ENCODE assay signal across 8 cellular contexts in the genomic region with DNA sequence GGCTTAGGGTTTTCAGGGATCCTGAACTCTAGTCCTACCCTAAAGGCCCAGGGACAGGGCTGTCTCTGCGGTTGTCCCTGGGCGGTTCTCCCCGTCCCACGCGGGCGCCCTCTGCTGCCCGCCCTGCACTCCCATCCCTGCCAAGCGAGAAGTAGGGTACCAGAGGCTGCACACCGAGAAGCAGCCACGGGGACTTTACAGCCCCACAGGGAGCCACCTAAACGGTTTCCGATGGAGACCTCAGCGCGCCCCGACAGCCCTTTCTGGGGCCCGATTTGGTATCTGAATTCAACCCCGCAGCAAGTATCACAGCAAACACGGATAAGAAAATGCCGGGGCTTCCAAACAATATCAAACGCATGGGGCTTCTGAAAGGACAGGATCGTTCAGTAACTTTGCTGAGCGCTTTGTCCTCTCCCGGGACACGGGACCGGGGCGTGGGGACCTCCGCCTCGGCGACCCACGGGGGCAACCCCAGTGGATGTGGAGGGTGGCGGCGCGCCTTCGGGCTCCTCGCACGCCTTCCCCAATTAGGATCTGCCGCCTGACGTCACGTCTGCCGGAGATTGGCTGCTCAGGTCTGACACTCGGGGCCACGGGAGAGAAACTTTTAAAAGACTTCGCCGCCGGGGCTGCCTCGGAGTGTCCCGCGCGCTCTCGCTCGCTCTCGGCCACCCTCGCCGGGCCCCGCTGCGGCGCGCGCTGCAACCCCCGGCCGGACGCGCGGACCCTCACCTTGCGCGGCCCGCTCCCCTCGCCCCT. TPM values are rescaled to one million over a fixed set of nuclear protein-coding genes. Genes with fewer than 3 reads are reported as not detected.
DNase-seq lines count a peak whose midpoint lies in the region; ATAC-seq and TF ChIP-seq lines count a peak whose summit lies in the region.

A gene with protein sequence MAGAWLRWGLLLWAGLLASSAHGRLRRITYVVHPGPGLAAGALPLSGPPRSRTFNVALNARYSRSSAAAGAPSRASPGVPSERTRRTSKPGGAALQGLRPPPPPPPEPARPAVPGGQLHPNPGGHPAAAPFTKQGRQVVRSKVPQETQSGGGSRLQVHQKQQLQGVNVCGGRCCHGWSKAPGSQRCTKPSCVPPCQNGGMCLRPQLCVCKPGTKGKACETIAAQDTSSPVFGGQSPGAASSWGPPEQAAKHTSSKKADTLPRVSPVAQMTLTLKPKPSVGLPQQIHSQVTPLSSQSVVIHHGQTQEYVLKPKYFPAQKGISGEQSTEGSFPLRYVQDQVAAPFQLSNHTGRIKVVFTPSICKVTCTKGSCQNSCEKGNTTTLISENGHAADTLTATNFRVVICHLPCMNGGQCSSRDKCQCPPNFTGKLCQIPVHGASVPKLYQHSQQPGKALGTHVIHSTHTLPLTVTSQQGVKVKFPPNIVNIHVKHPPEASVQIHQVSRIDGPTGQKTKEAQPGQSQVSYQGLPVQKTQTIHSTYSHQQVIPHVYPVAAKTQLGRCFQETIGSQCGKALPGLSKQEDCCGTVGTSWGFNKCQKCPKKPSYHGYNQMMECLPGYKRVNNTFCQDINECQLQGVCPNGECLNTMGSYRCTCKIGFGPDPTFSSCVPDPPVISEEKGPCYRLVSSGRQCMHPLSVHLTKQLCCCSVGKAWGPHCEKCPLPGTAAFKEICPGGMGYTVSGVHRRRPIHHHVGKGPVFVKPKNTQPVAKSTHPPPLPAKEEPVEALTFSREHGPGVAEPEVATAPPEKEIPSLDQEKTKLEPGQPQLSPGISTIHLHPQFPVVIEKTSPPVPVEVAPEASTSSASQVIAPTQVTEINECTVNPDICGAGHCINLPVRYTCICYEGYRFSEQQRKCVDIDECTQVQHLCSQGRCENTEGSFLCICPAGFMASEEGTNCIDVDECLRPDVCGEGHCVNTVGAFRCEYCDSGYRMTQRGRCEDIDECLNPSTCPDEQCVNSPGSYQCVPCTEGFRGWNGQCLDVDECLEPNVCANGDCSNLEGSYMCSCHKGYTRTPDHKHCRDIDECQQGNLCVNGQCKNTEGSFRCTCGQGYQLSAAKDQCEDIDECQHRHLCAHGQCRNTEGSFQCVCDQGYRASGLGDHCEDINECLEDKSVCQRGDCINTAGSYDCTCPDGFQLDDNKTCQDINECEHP (N-terminal part only) (plus strand): TSS at position 640 of the 762 bp plus-strand sequence. CDS start 372 bp downstream, outside the sequence.

- peak within 1 kb of the TSS; percentile 79 for H3K4me3 Mint-ChIP-seq in GM23338
- H3K4me3 Mint-ChIP-seq in brain: peak within 1 kb of the TSS; percentile 85 to 90 (median 88)

- H2AFZ ChIP-seq in GM23338: peak within 1 kb of the TSS; percentile 98

- H3K4me1 Mint-ChIP-seq in GM23338 (peaks cover 19% of the 10 kb centered on the region), brain (peaks cover 38% of the 10 kb centered on the region)

- H3K4me3 ChIP-seq in GM08714 (ENCODE audit: low read length): peak within 1 kb of the TSS; percentile 42
- peak within 1 kb of the TSS; percentile 86 for H3K4me3 ChIP-seq in GM23338
- peak within 1 kb of the TSS; percentile 73 for H3K4me3 ChIP-seq in iPS-18a (ENCODE audit: low read length)
- H3K4me3 ChIP-seq in gastrocnemius medialis: peak within 1 kb of the TSS; percentile 71 to 83 (median 74)

- intact Hi-C loops in gastrocnemius medialis (cut with DNase I; ENCODE audit: low total_unique reads): loop anchor here (1.0 to 5.0 kb wide), 4 partner anchors 76 to 191 kb away; no protein-coding TSS in a partner anchor

- TF ChIP-seq POLR2A in gastrocnemius medialis (IDR thresholded peaks at IDR 0.05): peak; percentile 62 to 74

- H3K9me3 ChIP-seq in iPS-18a (ENCODE audit: control insufficient read depth, low read depth, low read length) (no peaks in the 10 kb centered on the region), gastrocnemius medialis (no peaks in the 10 kb centered on the region)

- peak within 1 kb of the TSS; percentile 98 for H3K4me2 ChIP-seq in GM23338

- H3K79me2 ChIP-seq in GM23338 (replicated peaks; ENCODE audit: insufficient read depth): no peaks in the 10 kb centered on the region; the same call in 1 of the 2 replicates

- H4K20me1 ChIP-seq in GM23338 (replicated peaks; ENCODE audit: insufficient read depth): no peaks in the 10 kb centered on the region

- H3K36me3 Mint-ChIP-seq in GM23338 (ENCODE audit: low read depth) (no peaks in the 10 kb centered on the region; the same call in 2 of the 3 replicates), brain (no peaks in the 10 kb centered on the region)

- H3K36me3 ChIP-seq in GM23338 (ENCODE audit: insufficient read depth) (no peaks in the 10 kb centered on the region), iPS-18a (ENCODE audit: control insufficient read depth, low read depth, low read length) (no peaks in the 10 kb centered on the region), gastrocnemius medialis (no peaks in the 10 kb centered on the region)

- H3K27me3 Mint-ChIP-seq in GM23338 (ENCODE audit: insufficient read depth, low read depth, poor library complexity) (peaks cover 10% of the 10 kb centered on the region), brain (peaks cover 11% of the 10 kb centered on the region)

- TF ChIP-seq CTCF in GM23338 (conservative IDR thresholded peaks at IDR 0.05; ENCODE audit: low read depth in 2 of 2) (peak; percentile 78 to 91), brain (conservative IDR thresholded peaks at IDR 0.05) (peak; percentile 68 to 82), gastrocnemius medialis (IDR thresholded peaks at IDR 0.05 in 4 of 5, conservative IDR thresholded peaks at IDR 0.05 in 1 of 5) (peak; percentile 48 to 85 (median 65))

- 0 out of 2 replicates have a peak, but pooled peaks cover 2% of the 10 kb centered on the region for H3K9me2 ChIP-seq in GM23338 (ENCODE audit: insufficient read depth)

- ATAC-seq in GM23338 (peak; percentile 82), gastrocnemius medialis (peak; percentile 82 to 84)

- H3K27ac Mint-ChIP-seq in GM23338 (no peak within 1 kb of the TSS), brain (peak within 1 kb of the TSS; percentile 73 to 87 (median 84))

- no peaks in the 10 kb centered on the region for H3F3A ChIP-seq in GM23338 (replicated peaks; ENCODE audit: low read depth)

- H3K27me3 ChIP-seq in GM23338 (ENCODE audit: insufficient read depth) (no peaks in the 10 kb centered on the region), iPS-18a (ENCODE audit: control insufficient read depth, insufficient read depth, low read length) (peaks cover 10% of the 10 kb centered on the region), gastrocnemius medialis (no peaks in the 10 kb centered on the region)

- H3K4me1 ChIP-seq in GM23338 (ENCODE audit: insufficient read depth) (peaks cover 15% of the 10 kb centered on the region), iPS-18a (ENCODE audit: control insufficient read depth, low read depth, low read length) (peaks cover 8% of the 10 kb centered on the region), gastrocnemius medialis (no peaks in the 10 kb centered on the region)

- in situ Hi-C loops in gastrocnemius medialis (cut with MboI; ENCODE audit: low sequenced_read_pairs in 4 of 4): loop anchor here in 2 of 4 donors (10.0 kb wide), 3 partner anchors 88 to 172 kb away; no protein-coding TSS in a partner anchor

- peak; percentile 82 for DNase-seq in GM23338 (ENCODE audit: low spot score)
- peak; percentile 42 to 71 for DNase-seq in Kasumi-1 (lab: John Stamatoyannopoulos, UW)
- DNase-seq in T-helper 2 cell: peak; percentile 6 to 82 (median 33)
- peak; percentile 54 to 61 for DNase-seq in gastrocnemius medialis
- DNase-seq in cortex of kidney (lab: John Stamatoyannopoulos, UW): no peak

- H3K9me3 Mint-ChIP-seq in GM23338 (no peaks in the 10 kb centered on the region; the same call in 2 of the 3 replicates), brain (peaks cover 0 to 2% (median 0%) of the 10 kb centered on the region in 5 experiments)

- H3K27ac ChIP-seq in GM23338 (ENCODE audit: low read depth) (0 out of 2 replicates have a peak within 1 kb of the TSS, but pooled peaks have one; percentile 23), iPS-18a (ENCODE audit: low read length) (no peak within 1 kb of the TSS), gastrocnemius medialis (peak within 1 kb of the TSS; percentile 75 to 79 (median 78))

- H3K9ac ChIP-seq in iPS-18a (ENCODE audit: low read length): peak within 1 kb of the TSS; percentile 52

TF ChIP-seq in GM23338, 12 proteins besides CTCF, POLR2A, EP300 and RAD21:
- TF ChIP-seq POLR2AphosphoS5 (IDR thresholded peaks at IDR 0.05; ENCODE audit: low read depth): peak; percentile 49
- no peak for TF ChIP-seq ZNF114 (CRISPR knock-in tag; IDR thresholded peaks at IDR 0.05)
- TF ChIP-seq EZH2phosphoT487 (IDR thresholded peaks at IDR 0.05; ENCODE audit: unreplicated experiment): no peak
- no peak for TF ChIP-seq ZNF331 (CRISPR knock-in tag; IDR thresholded peaks at IDR 0.05; ENCODE audit: low read depth)
- no peak for TF ChIP-seq EZH2 (IDR thresholded peaks at IDR 0.05; ENCODE audit: low read depth, unreplicated experiment)
- no peak for TF ChIP-seq STAT1 (IDR thresholded peaks at IDR 0.05; ENCODE audit: unreplicated experiment)
- TF ChIP-seq, protein P1, sequence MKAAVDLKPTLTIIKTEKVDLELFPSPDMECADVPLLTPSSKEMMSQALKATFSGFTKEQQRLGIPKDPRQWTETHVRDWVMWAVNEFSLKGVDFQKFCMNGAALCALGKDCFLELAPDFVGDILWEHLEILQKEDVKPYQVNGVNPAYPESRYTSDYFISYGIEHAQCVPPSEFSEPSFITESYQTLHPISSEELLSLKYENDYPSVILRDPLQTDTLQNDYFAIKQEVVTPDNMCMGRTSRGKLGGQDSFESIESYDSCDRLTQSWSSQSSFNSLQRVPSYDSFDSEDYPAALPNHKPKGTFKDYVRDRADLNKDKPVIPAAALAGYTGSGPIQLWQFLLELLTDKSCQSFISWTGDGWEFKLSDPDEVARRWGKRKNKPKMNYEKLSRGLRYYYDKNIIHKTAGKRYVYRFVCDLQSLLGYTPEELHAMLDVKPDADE (IDR thresholded peaks at IDR 0.05): no peak
- peak; percentile 80 for TF ChIP-seq CREB1 (CRISPR knock-in tag; IDR thresholded peaks at IDR 0.05; ENCODE audit: low read depth)

RNA-seq across cellular contexts. Expression of the gene that starts here (rescaled TPM):
- 34.1 and 49.8 TPM in 2 replicates for total RNA-seq in GM23338 (2014; rRNA removed; shearing (Covaris generic))
- polyA plus RNA-seq in GM23338 (2016; fragmentation: Nextera tagmentation; extraction: Ambion mirVana) (14.2 and 15.7 TPM in 2 replicates), brain (ENCODE audit: insufficient read depth, low read depth, low replicate concordance) (9.8 TPM)
- 10 to 100 TPM in 3 of 4 donors, 1 to 10 TPM in 1; 8.0 to 42.8 (median 18.4) TPM for total RNA-seq in gastrocnemius medialis
